In the genomic region with DNA sequence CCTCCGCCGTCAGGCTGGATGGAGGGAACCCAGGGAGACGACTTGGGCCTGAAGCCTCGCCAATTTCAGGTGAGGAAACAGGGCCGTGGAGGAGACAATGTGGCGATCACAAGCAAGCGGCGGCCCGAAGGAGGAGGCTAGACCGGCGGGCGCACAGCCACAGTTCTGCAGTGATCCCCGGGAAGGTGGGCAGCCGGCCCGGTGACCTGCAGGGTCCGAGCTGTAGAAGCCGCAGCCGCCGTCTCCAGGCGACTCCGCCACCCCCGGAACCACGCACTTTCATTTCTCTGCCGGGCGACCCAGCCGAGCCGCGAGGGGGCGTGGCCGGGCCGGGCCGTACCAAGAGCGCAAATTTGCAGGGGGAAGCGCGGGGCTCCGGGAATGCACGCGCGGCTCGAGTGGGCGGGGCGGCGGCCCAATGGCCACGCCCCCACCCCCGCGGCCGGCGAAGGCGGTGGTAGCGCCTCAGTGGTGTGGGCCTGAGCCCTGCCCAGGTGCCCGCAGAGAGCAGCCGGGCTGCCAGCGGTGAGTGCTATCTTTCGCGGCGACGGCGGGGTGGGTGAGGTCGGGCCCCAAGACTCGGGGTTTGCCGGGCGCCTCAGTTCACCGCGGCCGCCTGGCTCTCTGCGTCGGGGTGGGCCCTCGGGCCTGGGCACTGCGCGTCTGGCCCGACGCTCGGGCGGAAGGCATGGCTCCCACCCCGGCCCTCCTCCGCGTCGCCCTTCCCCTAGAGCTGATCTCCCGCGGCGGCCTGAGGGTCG, we compare ENCODE assay signal across 8 cellular contexts. TPM values are rescaled to one million over a fixed set of nuclear protein-coding genes. Genes with fewer than 3 reads are reported as not detected.
DNase-seq lines count a peak whose midpoint lies in the region; ATAC-seq, FAIRE-seq and TF ChIP-seq lines count a peak whose summit lies in the region.

Gene POR (plus strand): TSS at position 501 of the 761 bp plus-strand sequence. CDS start 38,847 bp downstream, outside the sequence.

- WGBS in HepG2 (ENCODE audit: low lambda C conversion rate): 2% methylated on average over 10 of the region's 82 CpGs

- no peaks in the 10 kb centered on the region for H3K36me3 ChIP-seq in HepG2 (replicated peaks in 1 of 2; ENCODE audit: control insufficient read depth in 1 of 2, insufficient read depth in 2 of 2, low read length in 2 of 2)

- no peak for FAIRE-seq in HepG2 (lab: Jason Lieb, UNC)

- no peaks in the 10 kb centered on the region; a peak in 1 of 5 replicates for H3K27me3 ChIP-seq in HepG2 (ENCODE audit: control insufficient read depth in 1 of 2, insufficient read depth in 2 of 2, low read length in 2 of 2)

- ATAC-seq in GM19351 (IDR thresholded peaks at IDR 0.05; ENCODE audit: unreplicated experiment) (peak; percentile 89), HG03520 (IDR thresholded peaks at IDR 0.05; ENCODE audit: unreplicated experiment) (peak; percentile 81), HepG2 (peak; percentile 88)

- TF ChIP-seq EP300 in HepG2 (IDR thresholded peaks at IDR 0.05; ENCODE audit: low read depth in 2 of 2, low read length in 2 of 2): peak; percentile 47 to 63; a peak in 3 of 4 replicates
- TF ChIP-seq EP300 in HepG2 (CRISPR knock-in tag; IDR thresholded peaks at IDR 0.05; ENCODE audit: borderline replicate concordance): no peak

- H3K4me3 ChIP-seq in HepG2 (replicated peaks in 1 of 3; ENCODE audit: insufficient read depth in 1 of 3, low read depth in 2 of 3, low read length in 3 of 3): peak within 1 kb of the TSS; percentile 91 to 97 (median 95)

- H3K4me2 ChIP-seq in HepG2 (ENCODE audit: low read depth, low read length): peak within 1 kb of the TSS; percentile 82

- H3K27ac ChIP-seq in HepG2 (ENCODE audit: extremely low read length, insufficient read depth, low read length): peak within 1 kb of the TSS; percentile 92

- TF ChIP-seq RAD21 in HepG2 (CRISPR knock-in tag; IDR thresholded peaks at IDR 0.05): peak; percentile 88

- TF ChIP-seq CTCF in HepG2 (CRISPR knock-in tag; IDR thresholded peaks at IDR 0.05): peak; percentile 45

- DNase-seq in C1 segment of cervical spinal cord (lab: John Stamatoyannopoulos, UW): peak; percentile 51 to 99 (median 94)
- peak; percentile 97 for DNase-seq in NCI-H69 (lab: John Stamatoyannopoulos, UW)
- peak; percentile 92 to 97 for DNase-seq in activated CD4-positive, alpha-beta T cell treated with anti-CD3 and anti-CD28 coated beads, Interleukin-2, amount 50 U/mL, for 24 hours (ENCODE audit: low read depth in 1 of 2, low spot score in 1 of 2)
- DNase-seq in dedifferentiated amniotic fluid mesenchymal stem cell (ENCODE audit: extremely low spot score): peak; percentile 88
- peak; percentile 85 for DNase-seq in HepG2 (ENCODE audit: low spot score)
- peak; percentile 97 to 98 for DNase-seq in stimulated activated CD4-positive, alpha-beta T cell treated with anti-CD3 and anti-CD28 coated beads, Interleukin-2, amount 100 ng/mL, for 48 hours

- BruUV-seq in HepG2 (replicated peaks; lab: Mats Ljungman, UMichigan): no TSS peak

- H3K9ac ChIP-seq in HepG2 (ENCODE audit: insufficient read depth, low read depth, low read length): peak within 1 kb of the TSS; percentile 99

- H3K9me3 ChIP-seq in HepG2 (ENCODE audit: low read length): no peaks in the 10 kb centered on the region

- peaks cover 34% of the 10 kb centered on the region for H4K20me1 ChIP-seq in HepG2 (ENCODE audit: insufficient read depth, low read length)

- POLR2A ChIA-PET in HepG2 (lab: Yijun Ruan, JAX): interaction anchor here (0.8 to 4.4 kb wide), 26 partner anchors 8 to 105 kb away, joined by 3 to 78 read pairs (median 4); partner anchors contain the start of genes RHBDD2 and TMEM120A

- H3K4me1 ChIP-seq in HepG2 (ENCODE audit: insufficient read depth, low read length): peaks cover 70% of the 10 kb centered on the region

- in situ Hi-C loops in HepG2 (cut with HindIII; ENCODE audit: extremely low pct_ligation_motif_present, low pct_unique_long_range_greater_than_20kb): loop anchor here (5.0 kb wide), 2 partner anchors 38 to 42 kb away; partner anchors contain the start of gene RHBDD2

- intact Hi-C loops in HepG2 (cut with micrococcal nuclease; ENCODE audit: unreplicated experiment): loop anchor here (1.0 kb wide), 1 partner anchor 9 kb away; no protein-coding TSS in a partner anchor

- CTCF ChIA-PET in HepG2 (lab: Yijun Ruan, JAX; ENCODE audit: low intra/inter-chr PET ratio, low total read pairs): no interaction called here

- TF ChIP-seq POLR2A in HepG2 (IDR thresholded peaks at IDR 0.05; ENCODE audit: insufficient read depth in 1 of 2, low read depth in 2 of 2, low read length in 2 of 2): peak; percentile 99

- peaks cover 56% of the 10 kb centered on the region for H3K79me2 ChIP-seq in HepG2 (ENCODE audit: insufficient read depth, low read length)

- no peak within 1 kb of the TSS for H2AFZ ChIP-seq in HepG2 (ENCODE audit: low read length)

TF ChIP-seq in HepG2, 621 proteins besides CTCF, POLR2A, EP300 and RAD21 (continues in another document):
- 0 out of 2 replicates have a peak, but pooled peaks have one; percentile 63 for TF ChIP-seq SMAD1 (CRISPR knock-in tag; IDR thresholded peaks at IDR 0.05; ENCODE audit: borderline replicate concordance, low read depth)
- TF ChIP-seq NCOR1 (IDR thresholded peaks at IDR 0.05; ENCODE audit: borderline replicate concordance, low read length): no peak
- TF ChIP-seq ZFP90 (CRISPR knock-in tag; IDR thresholded peaks at IDR 0.05; ENCODE audit: borderline replicate concordance): peak; percentile 48; the same call in 1 of the 2 replicates
- TF ChIP-seq MEIS2 (CRISPR knock-in tag; IDR thresholded peaks at IDR 0.05): peak; percentile 79; the same call in 1 of the 2 replicates
- TF ChIP-seq ZMAT3 (CRISPR knock-in tag; conservative IDR thresholded peaks at IDR 0.05): peak; percentile 94
- peak; percentile 71; the same call in 1 of the 2 replicates for TF ChIP-seq HES4 (CRISPR knock-in tag; IDR thresholded peaks at IDR 0.05; ENCODE audit: borderline replicate concordance)
- TF ChIP-seq ZNF878 (CRISPR knock-in tag; IDR thresholded peaks at IDR 0.05): peak; percentile 89
- TF ChIP-seq, protein P1, sequence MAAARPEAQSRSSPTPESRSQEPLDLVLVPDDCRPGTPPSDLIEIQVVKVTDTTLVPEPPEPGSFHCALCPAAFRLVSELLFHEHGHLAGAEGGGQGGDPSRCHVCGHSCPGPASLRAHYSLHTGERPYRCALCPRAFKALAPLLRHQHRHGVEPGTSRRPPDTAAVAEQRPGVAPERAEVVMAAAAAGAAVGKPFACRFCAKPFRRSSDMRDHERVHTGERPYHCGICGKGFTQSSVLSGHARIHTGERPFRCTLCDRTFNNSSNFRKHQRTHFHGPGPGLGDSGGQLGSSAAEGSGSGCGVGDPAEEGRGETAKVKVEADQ (CRISPR knock-in tag; IDR thresholded peaks at IDR 0.05; ENCODE audit: borderline replicate concordance): no peak; the same call in 1 of the 2 replicates
- TF ChIP-seq ZNF704 (CRISPR knock-in tag; IDR thresholded peaks at IDR 0.05; ENCODE audit: borderline replicate concordance): peak; percentile 86; the same call in 1 of the 2 replicates
- peak; percentile 39 for TF ChIP-seq FOXA3 (CRISPR knock-in tag; IDR thresholded peaks at IDR 0.05)
- TF ChIP-seq NFE2L1 (CRISPR knock-in tag; IDR thresholded peaks at IDR 0.05; ENCODE audit: borderline replicate concordance): no peak
- TF ChIP-seq AGO2 (optimal IDR thresholded peaks at IDR 0.05; ENCODE audit: low read depth, low read length): no peak
- TF ChIP-seq AGO1 (IDR thresholded peaks at IDR 0.05; ENCODE audit: low read depth, low read length, poor library complexity, severe bottlenecking): peak; percentile 49

RNA-seq across cellular contexts. Expression of gene POR, which starts in this region (rescaled TPM):
- 115 and 266 TPM in 2 replicates for total RNA-seq in HepG2 (2016; rRNA removed; fragmentation: Illumina TruSeq; extraction: Trizol)
- total RNA-seq in HepG2 (2016; cell fraction: cytosol; rRNA removed; fragmentation: Illumina TruSeq; extraction: Trizol; ENCODE audit: low read depth): 43.6 and 47.9 TPM in 2 replicates
- total RNA-seq in HepG2 (2016; cell fraction: insoluble cytoplasmic fraction; rRNA removed; fragmentation: Illumina TruSeq; extraction: Trizol): 95.7 and 270 TPM in 2 replicates
- total RNA-seq in HepG2 (2016; cell fraction: membrane; rRNA removed; fragmentation: Illumina TruSeq; extraction: Trizol): 55.5 and 56.9 TPM in 2 replicates
- 260 and 301 TPM in 2 replicates for total RNA-seq in HepG2 (2016; cell fraction: nucleus; rRNA removed; fragmentation: Illumina TruSeq; extraction: Trizol)
- 145 and 208 TPM in 2 replicates for polyA plus RNA-seq in HepG2 (2011; rRNA removed)
- 143 and 190 TPM in 2 replicates for polyA plus RNA-seq in HepG2 (2011; cell fraction: cytosol; rRNA removed)
- 1,024 and 1,039 TPM in 2 replicates for polyA plus RNA-seq in HepG2 (2011; cell fraction: nucleus; rRNA removed)
- polyA plus RNA-seq in HepG2 (2012): 325 and 360 TPM in 2 replicates
- polyA plus RNA-seq in HepG2 (2016; cell fraction: cytosol; fragmentation: Illumina TruSeq; extraction: Trizol; ENCODE audit: low read depth): 22.8 and 25.4 TPM in 2 replicates
- polyA plus RNA-seq in HepG2 (2016; cell fraction: insoluble cytoplasmic fraction; fragmentation: Illumina TruSeq; extraction: Trizol; ENCODE audit: low read depth): 63.7 and 80.6 TPM in 2 replicates
- polyA plus RNA-seq in HepG2 (2016; cell fraction: membrane; fragmentation: Illumina TruSeq; extraction: Trizol; ENCODE audit: low read depth): 25.4 and 30.4 TPM in 2 replicates
- 367 and 407 TPM in 2 replicates for polyA plus RNA-seq in HepG2 (2016; cell fraction: nucleus; fragmentation: Illumina TruSeq; extraction: Trizol; ENCODE audit: insufficient read depth, low read depth)
- 85.0 and 445 TPM in 2 replicates for polyA minus RNA-seq in HepG2 (2011; rRNA and poly(A)+ RNA removed; ENCODE audit: low replicate concordance)
- polyA minus RNA-seq in HepG2 (2011; cell fraction: cytosol; rRNA and poly(A)+ RNA removed): 256 and 348 TPM in 2 replicates
- 174 and 240 TPM in 2 replicates for polyA minus RNA-seq in HepG2 (2011; cell fraction: nucleus; rRNA and poly(A)+ RNA removed)

Comparison
In these comparisons a context has a peak if more than half of its experiments do, and no peak if none do; other contexts are left out.
1. Peak in every context shown above with its lines: DNase-seq, ATAC-seq, H3K4me3 ChIP-seq and H3K27ac ChIP-seq.